24 cellular contexts compared by ENCODE assay signal in the genomic region with DNA sequence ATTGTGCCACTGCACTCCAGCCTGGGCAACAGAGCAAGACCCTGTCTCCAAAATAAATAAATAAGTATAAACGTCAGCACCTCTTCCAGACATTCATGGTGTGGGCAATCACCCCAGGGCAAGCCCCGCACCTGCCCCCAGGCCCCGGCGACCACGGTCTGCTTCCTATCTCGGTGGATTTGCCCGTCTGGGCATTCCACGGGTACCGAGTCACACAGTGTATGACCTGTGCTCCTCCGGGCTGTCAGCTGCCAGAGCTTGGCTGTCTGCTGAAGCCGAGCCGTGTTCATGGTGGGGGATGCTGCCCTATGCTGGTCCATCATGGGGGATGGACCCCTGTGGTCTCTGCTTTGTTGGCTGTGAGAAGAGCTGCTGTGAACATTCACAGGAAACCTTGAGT. TPM values are rescaled to one million over a fixed set of nuclear protein-coding genes. Genes with fewer than 3 reads are reported as not detected.
DNase-seq lines count a peak whose midpoint lies in the region; ATAC-seq lines count a peak whose summit lies in the region.
"Had no signal": no experiment of that assay in that cellular context is flagged by ENCODE, and none has a peak within 500 bp of the region (broad histone marks: within the 10 kb centered on the region; RNA-seq: fewer than 3 reads in every experiment).

No MANE protein-coding gene starts in this region.

- no peak overlapping the region for H3K4ac ChIP-seq in trophoblast cell (ENCODE audit: low read depth, low read length)

- no peak overlapping the region for H4K12ac ChIP-seq in trophoblast cell (ENCODE audit: low read depth, low read length)

- no peak overlapping the region for H3K18ac ChIP-seq in trophoblast cell (ENCODE audit: low read length)

- POLR2A ChIA-PET in activated CD4-positive, alpha-beta memory T cell treated with anti-CD3 and anti-CD28 coated beads, Interleukin-2, amount 10 ng/mL, durations not matched to agents 7 days and 5 days (lab: Charles Lee): interaction anchor here (1.2 to 2.6 kb wide), 4 partner anchors 12 to 23 kb away, joined by 3 to 15 read pairs (median 4); no protein-coding TSS in a partner anchor
- POLR2A ChIA-PET in activated CD4-positive, alpha-beta memory T cell treated with anti-CD3 and anti-CD28 coated beads for 36 hours (lab: Charles Lee): no interaction called here

- H3K4me2 ChIP-seq in trophoblast cell (ENCODE audit: low read length): no peak overlapping the region

- H3K4me1 Mint-ChIP-seq in activated CD4-positive, alpha-beta memory T cell treated with anti-CD3 and anti-CD28 coated beads, Interleukin-2, amount 10 ng/mL, durations not matched to agents 7 days and 5 days: peaks cover 23% of the 10 kb centered on the region
- H3K4me1 Mint-ChIP-seq in activated CD4-positive, alpha-beta memory T cell treated with anti-CD3 and anti-CD28 coated beads for 36 hours (ENCODE audit: low read depth): peaks cover 5% of the 10 kb centered on the region
- H3K4me1 Mint-ChIP-seq in dendritic cell treated with granulocyte-macrophage colony-stimulating factor and Interleukin-4, amounts not matched to agents 40 ng/mL and 50 ng/mL, for 4 days (ENCODE audit: low read depth): peaks cover 29% of the 10 kb centered on the region
- H3K4me1 Mint-ChIP-seq: nephron had no signal

- no peak overlapping the region for H2BK5ac ChIP-seq in trophoblast cell (ENCODE audit: low read depth, low read length, poor library complexity)

- H3K9me3 ChIP-seq in trophoblast cell (ENCODE audit: insufficient read depth, low read depth, low read length): peaks cover 3% of the 10 kb centered on the region
- H3K9me3 ChIP-seq: tibial nerve had no signal

- H3K14ac ChIP-seq in trophoblast cell (ENCODE audit: low read length): no peak overlapping the region

- H2BK120ac ChIP-seq in trophoblast cell (ENCODE audit: insufficient read depth, low read length, poor library complexity): no peak overlapping the region

- no peaks in the 10 kb centered on the region for H3K27me3 Mint-ChIP-seq in activated CD4-positive, alpha-beta memory T cell treated with anti-CD3 and anti-CD28 coated beads, Interleukin-2, amount 10 ng/mL, durations not matched to agents 7 days and 5 days
- H3K27me3 Mint-ChIP-seq in activated CD4-positive, alpha-beta memory T cell treated with anti-CD3 and anti-CD28 coated beads for 36 hours: no peaks in the 10 kb centered on the region
- H3K27me3 Mint-ChIP-seq in dendritic cell treated with granulocyte-macrophage colony-stimulating factor and Interleukin-4, amounts not matched to agents 40 ng/mL and 50 ng/mL, for 4 days: no peaks in the 10 kb centered on the region

- WGBS in trophoblast cell (ENCODE audit: extremely low coverage, insufficient coverage, insufficient read length): no CpG with 5 or more reads among the region's 12 CpGs

- H3K36me3 Mint-ChIP-seq in activated CD4-positive, alpha-beta memory T cell treated with anti-CD3 and anti-CD28 coated beads, Interleukin-2, amount 10 ng/mL, durations not matched to agents 7 days and 5 days (ENCODE audit: low read depth): peaks cover 15% of the 10 kb centered on the region
- H3K36me3 Mint-ChIP-seq in activated CD4-positive, alpha-beta memory T cell treated with anti-CD3 and anti-CD28 coated beads for 36 hours: peaks cover 3% of the 10 kb centered on the region
- H3K36me3 Mint-ChIP-seq in dendritic cell treated with granulocyte-macrophage colony-stimulating factor and Interleukin-4, amounts not matched to agents 40 ng/mL and 50 ng/mL, for 4 days (ENCODE audit: low read depth): peaks cover 82% of the 10 kb centered on the region

- peaks cover 6 to 7% of the 10 kb centered on the region in 2 experiments for H3K36me3 ChIP-seq in trophoblast cell (ENCODE audit: control insufficient read depth in 1 of 2, insufficient read depth in 2 of 2, low read length in 2 of 2)
- H3K36me3 ChIP-seq: cardiac muscle cell had no signal

- DNase-seq in activated CD4-positive, alpha-beta memory T cell treated with anti-CD3 and anti-CD28 coated beads, Interleukin-2, amount 10 ng/mL, durations not matched to agents 7 days and 5 days: no peak
- no peak for DNase-seq in activated CD4-positive, alpha-beta memory T cell treated with anti-CD3 and anti-CD28 coated beads for 36 hours
- peak; percentile 29 for DNase-seq in LHCN-M2 (ENCODE audit: low read depth)
- peak; percentile 95 to 97 for DNase-seq in trophoblast cell
- DNase-seq in anterior cingulate cortex (lab: John Stamatoyannopoulos, UW): no peak
- DNase-seq in T-helper 2 cell: no peak
- DNase-seq: 8988T; activated naive CD4-positive, alpha-beta T cell treated with anti-CD3 and anti-CD28 coated beads, Interleukin-2, amount 50 U/mL, for 16 hours; DMS79; glutamatergic neuron; HFFc6; MV-4-11; NCI-H2029 treated with DMSO at 0.1 percent for 48 hours; NCI-H510A; Right ventricle myocardium superior had no signal

- H2AFZ ChIP-seq in trophoblast cell (ENCODE audit: insufficient read depth, low read length, poor library complexity): no peak overlapping the region

- H3K9me3 Mint-ChIP-seq in activated CD4-positive, alpha-beta memory T cell treated with anti-CD3 and anti-CD28 coated beads, Interleukin-2, amount 10 ng/mL, durations not matched to agents 7 days and 5 days: no peaks in the 10 kb centered on the region
- H3K9me3 Mint-ChIP-seq in activated CD4-positive, alpha-beta memory T cell treated with anti-CD3 and anti-CD28 coated beads for 36 hours: no peaks in the 10 kb centered on the region
- no peaks in the 10 kb centered on the region for H3K9me3 Mint-ChIP-seq in dendritic cell treated with granulocyte-macrophage colony-stimulating factor and Interleukin-4, amounts not matched to agents 40 ng/mL and 50 ng/mL, for 4 days
- H3K9me3 Mint-ChIP-seq: HFFc6; nephron; stimulated activated effector memory CD8-positive, alpha-beta T cell treated with anti-CD3 and anti-CD28 coated beads, Interleukin-12 subunit alpha, Interleukin-12 subunit beta, amount 100 ng/mL, for 72 hours; T-helper 1 cell treated with Interleukin-12 subunit alpha and Interleukin-12 subunit beta and Interleukin-4 antibody, amounts not matched to agents 30 μg/mL and 1 μg/mL, for 36 hours had no signal

- CTCF ChIA-PET in activated CD4-positive, alpha-beta memory T cell treated with anti-CD3 and anti-CD28 coated beads, Interleukin-2, amount 10 ng/mL, durations not matched to agents 7 days and 5 days (lab: Charles Lee): interaction anchor here (1.2 kb wide), 1 partner anchor 10 kb away, joined by 7 read pairs; no protein-coding TSS in a partner anchor
- CTCF ChIA-PET in activated CD4-positive, alpha-beta memory T cell treated with anti-CD3 and anti-CD28 coated beads for 36 hours (lab: Charles Lee): no interaction called here

- no peak for ATAC-seq in esophagus mucosa
- ATAC-seq: HepG2; stimulated activated effector memory CD8-positive, alpha-beta T cell treated with anti-CD3 and anti-CD28 coated beads, Interleukin-12 subunit alpha, Interleukin-12 subunit beta, amount 100 ng/mL, for 72 hours had no signal

- no peak overlapping the region for H3K4me3 Mint-ChIP-seq in activated CD4-positive, alpha-beta memory T cell treated with anti-CD3 and anti-CD28 coated beads, Interleukin-2, amount 10 ng/mL, durations not matched to agents 7 days and 5 days
- H3K4me3 Mint-ChIP-seq in activated CD4-positive, alpha-beta memory T cell treated with anti-CD3 and anti-CD28 coated beads for 36 hours: no peak overlapping the region
- H3K4me3 Mint-ChIP-seq in dendritic cell treated with granulocyte-macrophage colony-stimulating factor and Interleukin-4, amounts not matched to agents 40 ng/mL and 50 ng/mL, for 4 days: no peak overlapping the region
- H3K4me3 Mint-ChIP-seq: HFFc6; nephron; T-helper 1 cell treated with Interleukin-12 subunit alpha and Interleukin-12 subunit beta and Interleukin-4 antibody, amounts not matched to agents 30 μg/mL and 1 μg/mL, for 36 hours had no signal

- no peaks in the 10 kb centered on the region for H3K79me1 ChIP-seq in trophoblast cell (ENCODE audit: low read length)

- no peak overlapping the region for H3K27ac ChIP-seq in trophoblast cell (ENCODE audit: low read depth, low read length)
- H3K27ac ChIP-seq: cardiac muscle cell, tibial nerve had no signal

- no peak overlapping the region for H3K23ac ChIP-seq in trophoblast cell (ENCODE audit: low read length)

- H2BK12ac ChIP-seq in trophoblast cell (ENCODE audit: low read length): no peak overlapping the region

- no peak overlapping the region for H3K4me3 ChIP-seq in trophoblast cell (ENCODE audit: low read depth, low read length)
- H3K4me3 ChIP-seq: cardiac muscle cell, lung, tibial nerve had no signal

- H2AK5ac ChIP-seq in trophoblast cell (ENCODE audit: low read length): peak overlapping the region; percentile 3

- H4K91ac ChIP-seq in trophoblast cell (ENCODE audit: low read depth, low read length): no peak overlapping the region

- H3K27ac Mint-ChIP-seq in activated CD4-positive, alpha-beta memory T cell treated with anti-CD3 and anti-CD28 coated beads, Interleukin-2, amount 10 ng/mL, durations not matched to agents 7 days and 5 days: peak overlapping the region; percentile 47
- H3K27ac Mint-ChIP-seq in activated CD4-positive, alpha-beta memory T cell treated with anti-CD3 and anti-CD28 coated beads for 36 hours: no peak overlapping the region
- peak overlapping the region; percentile 69 for H3K27ac Mint-ChIP-seq in dendritic cell treated with granulocyte-macrophage colony-stimulating factor and Interleukin-4, amounts not matched to agents 40 ng/mL and 50 ng/mL, for 4 days
- H3K27ac Mint-ChIP-seq: HFFc6; nephron; stimulated activated effector memory CD8-positive, alpha-beta T cell treated with anti-CD3 and anti-CD28 coated beads, Interleukin-12 subunit alpha, Interleukin-12 subunit beta, amount 100 ng/mL, for 72 hours had no signal

- H4K8ac ChIP-seq in trophoblast cell (ENCODE audit: low read depth, low read length): no peak overlapping the region

- H3K27me3 ChIP-seq in trophoblast cell (ENCODE audit: insufficient read depth, low read length): no peaks in the 10 kb centered on the region
- H3K27me3 ChIP-seq: cardiac muscle cell, tibial nerve had no signal

- H3K79me2 ChIP-seq in trophoblast cell (ENCODE audit: control insufficient read depth, insufficient read depth, low read length, poor library complexity): no peaks in the 10 kb centered on the region

- H3K9ac ChIP-seq in trophoblast cell (ENCODE audit: low read length): no peak overlapping the region

- intact Hi-C loops in activated CD4-positive, alpha-beta memory T cell treated with anti-CD3 and anti-CD28 coated beads for 36 hours (cut with micrococcal nuclease): no loop called here
- intact Hi-C loops in dendritic cell treated with granulocyte-macrophage colony-stimulating factor and Interleukin-4, amounts not matched to agents 40 ng/mL and 50 ng/mL, for 4 days (cut with micrococcal nuclease): no loop called here

- peaks cover 5% of the 10 kb centered on the region in 2 experiments for H3K4me1 ChIP-seq in trophoblast cell (ENCODE audit: control insufficient read depth in 1 of 2, insufficient read depth in 2 of 2, low read length in 2 of 2)

RNA-seq across cellular contexts. Expression of a gene that starts 15.4 kb away (rescaled TPM):
- 100 to 1,000 TPM; 308 to 313 TPM for total RNA-seq in activated CD4-positive, alpha-beta memory T cell treated with anti-CD3 and anti-CD28 coated beads, Interleukin-2, amount 10 ng/mL, durations not matched to agents 7 days and 5 days
- total RNA-seq in activated CD4-positive, alpha-beta memory T cell treated with anti-CD3 and anti-CD28 coated beads for 36 hours: 100 to 1,000 TPM; 333 to 343 TPM
- 83.5 and 107 TPM in 2 replicates for total RNA-seq in LHCN-M2 (2014; rRNA removed)
- 46.1 TPM for polyA plus RNA-seq in LHCN-M2 (2012)
- polyA plus RNA-seq in trophoblast cell (2013): 38.4 and 38.7 TPM in 2 replicates
- 43.5 TPM for total RNA-seq in esophagus mucosa

RNA-seq across cellular contexts. Expression of a gene that starts 16.7 kb away (rescaled TPM):
- 10 to 100 TPM; 26.7 to 29.4 TPM for total RNA-seq in activated CD4-positive, alpha-beta memory T cell treated with anti-CD3 and anti-CD28 coated beads, Interleukin-2, amount 10 ng/mL, durations not matched to agents 7 days and 5 days
- total RNA-seq in activated CD4-positive, alpha-beta memory T cell treated with anti-CD3 and anti-CD28 coated beads for 36 hours: 10 to 100 TPM; 29.7 to 32.2 TPM
- total RNA-seq in LHCN-M2 (2014; rRNA removed): 28.7 and 45.0 TPM in 2 replicates
- 26.3 TPM for polyA plus RNA-seq in LHCN-M2 (2012)
- 10.2 TPM in 2 replicates for polyA plus RNA-seq in trophoblast cell (2013)
- total RNA-seq in esophagus mucosa: 20.7 TPM

RNA-seq across cellular contexts. Expression of a gene that starts 17.0 kb away (rescaled TPM):
- 10 to 100 TPM; 58.3 to 60.6 TPM for total RNA-seq in activated CD4-positive, alpha-beta memory T cell treated with anti-CD3 and anti-CD28 coated beads, Interleukin-2, amount 10 ng/mL, durations not matched to agents 7 days and 5 days
- 10 to 100 TPM; 21.7 to 26.0 TPM for total RNA-seq in activated CD4-positive, alpha-beta memory T cell treated with anti-CD3 and anti-CD28 coated beads for 36 hours
- total RNA-seq in LHCN-M2 (2014; rRNA removed): 12.0 and 14.6 TPM in 2 replicates
- 8.3 TPM for polyA plus RNA-seq in LHCN-M2 (2012)
- 6.9 and 8.1 TPM in 2 replicates for polyA plus RNA-seq in trophoblast cell (2013)
- total RNA-seq in esophagus mucosa: 9.8 TPM

RNA-seq across cellular contexts. Expression of a gene that starts 23.4 kb away (rescaled TPM):
- total RNA-seq in activated CD4-positive, alpha-beta memory T cell treated with anti-CD3 and anti-CD28 coated beads, Interleukin-2, amount 10 ng/mL, durations not matched to agents 7 days and 5 days: 100 to 1,000 TPM; 150 to 153 TPM
- 100 to 1,000 TPM; 101 to 110 TPM for total RNA-seq in activated CD4-positive, alpha-beta memory T cell treated with anti-CD3 and anti-CD28 coated beads for 36 hours
- 62.7 and 62.8 TPM in 2 replicates for total RNA-seq in LHCN-M2 (2014; rRNA removed)
- 59.4 TPM for polyA plus RNA-seq in LHCN-M2 (2012)
- 70.2 and 74.2 TPM in 2 replicates for polyA plus RNA-seq in trophoblast cell (2013)
- 38.3 TPM for total RNA-seq in esophagus mucosa

Comparison
In these comparisons a context has a peak if more than half of its experiments do, and no peak if none do; other contexts are left out.
1. DNase-seq: peak in LHCN-M2 (single experiment) and trophoblast cell (2 of 2); none in activated CD4-positive, alpha-beta memory T cell treated with anti-CD3 and anti-CD28 coated beads, Interleukin-2, amount 10 ng/mL, durations not matched to agents 7 days and 5 days (single experiment), activated CD4-positive, alpha-beta memory T cell treated with anti-CD3 and anti-CD28 coated beads for 36 hours (single experiment), anterior cingulate cortex (0 of 58) and T-helper 2 cell (0 of 5).